In the genomic region with DNA sequence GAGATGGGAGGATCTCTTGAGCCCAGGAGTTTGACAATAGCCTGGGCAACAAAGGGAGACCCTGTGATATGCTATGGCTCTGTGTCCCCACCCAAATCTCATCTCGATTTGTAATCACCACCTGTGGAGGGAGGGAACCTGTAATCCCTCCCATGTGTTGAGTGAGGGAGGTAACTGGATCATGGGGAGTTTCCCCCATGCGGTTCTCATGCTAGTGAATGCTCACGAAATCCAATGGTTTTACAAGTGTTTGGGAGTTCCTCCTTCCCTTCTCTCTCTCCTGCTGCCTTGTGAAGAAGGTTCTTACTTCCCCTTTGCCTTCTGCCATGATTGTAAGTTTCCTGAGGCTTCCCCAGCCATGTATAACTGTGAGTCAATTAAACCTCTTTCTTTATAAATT, we compare ENCODE assay signal across 27 cellular contexts. TPM values are rescaled to one million over a fixed set of nuclear protein-coding genes. Genes with fewer than 3 reads are reported as not detected.
DNase-seq lines count a peak whose midpoint lies in the region; ATAC-seq, FAIRE-seq and TF ChIP-seq lines count a peak whose summit lies in the region.
"Had no signal": no experiment of that assay in that cellular context is flagged by ENCODE, and none has a peak within 500 bp of the region (broad histone marks: within the 10 kb centered on the region; RNA-seq: fewer than 3 reads in every experiment).

No MANE protein-coding gene starts in this region.

- in situ Hi-C loops in GM12878 (cut with MboI): no loop called here

- no peaks in the 10 kb centered on the region; the same call in 2 of the 3 replicates for H3K36me3 Mint-ChIP-seq in GM23338 (ENCODE audit: low read depth)
- H3K36me3 Mint-ChIP-seq in neural crest cell (ENCODE audit: low read depth): no peaks in the 10 kb centered on the region
- H3K36me3 Mint-ChIP-seq: activated naive CD4-positive, alpha-beta T cell treated with anti-CD3 and anti-CD28 coated beads, Interleukin-2, amount 50 U/mL, for 24 hours had no signal

- H3K9me2 ChIP-seq in GM23338 (ENCODE audit: insufficient read depth): no peaks in the 10 kb centered on the region

- no peak overlapping the region for H2AFZ ChIP-seq in GM23338
- H2AFZ ChIP-seq in GM12878 (ENCODE audit: control insufficient read depth, low read depth, low read length): no peak overlapping the region
- H2AFZ ChIP-seq in osteoblast (ENCODE audit: low read length): no peak overlapping the region

- ATAC-seq in GM23338 (no peak), GM12878 (no peak)
- ATAC-seq in activated CD4-positive, CD25-positive, alpha-beta regulatory T cell treated with anti-CD3 and anti-CD28 coated beads, Interleukin-2, amount 50 U/mL, for 24 hours: no peak

- H3K36me3 ChIP-seq in GM23338 (ENCODE audit: insufficient read depth): no peaks in the 10 kb centered on the region
- no peaks in the 10 kb centered on the region for H3K36me3 ChIP-seq in GM12878 (ENCODE audit: control insufficient read depth in 2 of 2, insufficient read depth in 2 of 2, low read length in 1 of 2)
- H3K36me3 ChIP-seq in osteoblast (ENCODE audit: insufficient read depth, low read length): no peaks in the 10 kb centered on the region
- H3K36me3 ChIP-seq: tibial artery had no signal

- H4K20me1 ChIP-seq in GM23338 (replicated peaks; ENCODE audit: insufficient read depth) (peaks cover 14% of the 10 kb centered on the region; the same call in 1 of the 2 replicates), GM12878 (ENCODE audit: control insufficient read depth, insufficient read depth) (no peaks in the 10 kb centered on the region), osteoblast (ENCODE audit: insufficient read depth, low read length) (peaks cover 45% of the 10 kb centered on the region)

- CTCF ChIA-PET in GM12878 (lab: Yijun Ruan, JAX): interaction anchor here (1.7 to 2.8 kb wide), 2 partner anchors 26 to 139 kb away, joined by 5 to 12 read pairs; a partner anchor contains a TSS

- TSS peak; percentile 33 for BruUV-seq in GM12878 (replicated peaks; lab: Mats Ljungman, UMichigan)

- no peak for FAIRE-seq in GM12878 (lab: Jason Lieb, UNC)
- FAIRE-seq: G401.6 had no signal

- TF ChIP-seq CTCF in GM23338 (conservative IDR thresholded peaks at IDR 0.05; ENCODE audit: low read depth in 2 of 2) (no peak), GM12878 (IDR thresholded peaks at IDR 0.05 in 2 of 3, conservative IDR thresholded peaks at IDR 0.05 in 1 of 3; ENCODE audit: control insufficient read depth in 2 of 3, extremely low read depth in 1 of 3, insufficient read depth in 1 of 3, low read depth in 3 of 3, low read length in 3 of 3) (no peak), neural crest cell (conservative IDR thresholded peaks at IDR 0.05) (no peak), osteoblast (IDR thresholded peaks at IDR 0.05; ENCODE audit: extremely low read depth, low read depth, low read length) (no peak)

- H3K4me2 ChIP-seq in GM23338: no peak overlapping the region
- H3K4me2 ChIP-seq in GM12878 (ENCODE audit: control insufficient read depth, insufficient read depth): peak overlapping the region; percentile 42
- H3K4me2 ChIP-seq in osteoblast (ENCODE audit: insufficient read depth, low read length): no peak overlapping the region

- H3K4me3 Mint-ChIP-seq in GM23338 (no peak overlapping the region), neural crest cell (peak overlapping the region; percentile 65)
- H3K4me3 Mint-ChIP-seq: activated CD4-positive, alpha-beta T cell treated with anti-CD3 and anti-CD28 coated beads, Interleukin-2, amount 10 ng/mL, durations not matched to agents 24 days and 14 days; activated naive CD4-positive, alpha-beta T cell treated with anti-CD3 and anti-CD28 coated beads, Interleukin-2, amount 50 U/mL, for 24 hours; activated T-helper 1 cell treated with anti-CD3 and anti-CD28 coated beads, Interleukin-12 subunit alpha, Interleukin-12 subunit beta, Interleukin-2, Interleukin-4 antibody, amounts not matched to agents 30 ng/mL and 10 ng/mL and 1 ng/mL, durations not matched to agents 14 hours and 24 hours and 36 hours; CD4-positive, alpha-beta T cell; stimulated activated naive CD8-positive, alpha-beta T cell treated with anti-CD3 and anti-CD28 coated beads, Interleukin-15, Interleukin-2, amounts not matched to agents 100 ng/mL and 50 ng/mL, for 24 hours had no signal

- TF ChIP-seq EP300 in GM12878 (IDR thresholded peaks at IDR 0.05; ENCODE audit: borderline replicate concordance in 1 of 2, control insufficient read depth in 1 of 2, low read depth in 2 of 2, low read length in 2 of 2): no peak

- H3K27ac ChIP-seq in GM23338 (ENCODE audit: low read depth): no peak overlapping the region
- no peak overlapping the region for H3K27ac ChIP-seq in GM12878 (ENCODE audit: control insufficient read depth, insufficient read depth)
- no peak overlapping the region for H3K27ac ChIP-seq in osteoblast (ENCODE audit: low read depth, low read length)
- H3K27ac ChIP-seq: tibial artery had no signal

- H3K9me3 Mint-ChIP-seq in GM23338: no peaks in the 10 kb centered on the region; the same call in 2 of the 3 replicates
- H3K9me3 Mint-ChIP-seq in neural crest cell: no peaks in the 10 kb centered on the region
- H3K9me3 Mint-ChIP-seq: activated CD4-positive, alpha-beta T cell treated with anti-CD3 and anti-CD28 coated beads, Interleukin-2, amount 10 ng/mL, durations not matched to agents 24 days and 14 days; activated naive CD4-positive, alpha-beta T cell treated with anti-CD3 and anti-CD28 coated beads, Interleukin-2, amount 50 U/mL, for 24 hours; activated T-helper 1 cell treated with anti-CD3 and anti-CD28 coated beads, Interleukin-12 subunit alpha, Interleukin-12 subunit beta, Interleukin-2, Interleukin-4 antibody, amounts not matched to agents 30 ng/mL and 10 ng/mL and 1 ng/mL, durations not matched to agents 14 hours and 24 hours and 36 hours; CD4-positive, alpha-beta T cell; stimulated activated naive CD8-positive, alpha-beta T cell treated with anti-CD3 and anti-CD28 coated beads, Interleukin-15, Interleukin-2, amounts not matched to agents 100 ng/mL and 50 ng/mL, for 24 hours had no signal

- H3K4me1 ChIP-seq in GM23338 (ENCODE audit: insufficient read depth): peaks cover 28% of the 10 kb centered on the region
- H3K4me1 ChIP-seq in GM12878 (ENCODE audit: control insufficient read depth, insufficient read depth, low read length): peaks cover 2% of the 10 kb centered on the region
- H3K4me1 ChIP-seq in osteoblast (ENCODE audit: insufficient read depth, low read length): peaks cover 24% of the 10 kb centered on the region

- no peak for TF ChIP-seq RAD21 in GM12878 (IDR thresholded peaks at IDR 0.05; ENCODE audit: insufficient read depth, low read depth, low read length)

- intact Hi-C loops in GM12878 (cut with micrococcal nuclease; ENCODE audit: unreplicated experiment): no loop called here

- POLR2A ChIA-PET in GM12878 (lab: Charles Lee): interaction anchor here (0.7 to 1.2 kb wide), 2 partner anchors 152 to 204 kb away, joined by 3 to 4 read pairs; a partner anchor contains a TSS

- H3K4me1 Mint-ChIP-seq in GM23338 (peaks cover 31% of the 10 kb centered on the region), neural crest cell (peaks cover 37% of the 10 kb centered on the region)

- SMC1A ChIA-PET in GM12878 (lab: Charles Lee; ENCODE audit: uncharacterized antibody, unreplicated experiment): interaction anchor here (0.6 to 3.7 kb wide), 3 partner anchors 47 to 88 kb away, joined by 3 to 15 read pairs (median 7); no protein-coding TSS in a partner anchor

- H3K27me3 ChIP-seq in GM23338 (ENCODE audit: insufficient read depth) (no peaks in the 10 kb centered on the region), GM12878 (replicated peaks in 1 of 2; ENCODE audit: control insufficient read depth in 2 of 2, insufficient read depth in 2 of 2, low read length in 1 of 2) (no peaks in the 10 kb centered on the region), osteoblast (ENCODE audit: insufficient read depth, low read length) (no peaks in the 10 kb centered on the region)
- H3K27me3 ChIP-seq: tibial artery had no signal

- WGBS in GM12878 (ENCODE audit: insufficient coverage, insufficient replicate concordance, low lambda C conversion rate, missing lambda C conversion rate): 100% methylated on average over 3 of the region's 3 CpGs

- H3K9ac ChIP-seq in GM12878 (ENCODE audit: control insufficient read depth, insufficient read depth, low read length): no peak overlapping the region

- peaks cover 76% of the 10 kb centered on the region for H3K79me2 ChIP-seq in GM23338 (replicated peaks; ENCODE audit: insufficient read depth)
- H3K79me2 ChIP-seq in GM12878 (ENCODE audit: control insufficient read depth, insufficient read depth, low read length): peaks cover 88% of the 10 kb centered on the region
- H3K79me2 ChIP-seq in osteoblast (ENCODE audit: insufficient read depth, low read length): peaks cover 82% of the 10 kb centered on the region

- no peak for TF ChIP-seq POLR2A in GM12878 (IDR thresholded peaks at IDR 0.05; ENCODE audit: low read depth, low read length)

- H3K9me3 ChIP-seq in GM12878 (replicated peaks; ENCODE audit: control insufficient read depth, insufficient read depth, low read length) (peaks cover 3% of the 10 kb centered on the region; the same call in 2 of the 3 replicates), osteoblast (ENCODE audit: low read depth, low read length) (no peaks in the 10 kb centered on the region)
- H3K9me3 ChIP-seq: tibial artery had no signal

- 0 out of 2 replicates have a peak, but pooled peaks cover 3% of the 10 kb centered on the region for H3F3A ChIP-seq in GM23338 (replicated peaks; ENCODE audit: low read depth)

- peaks cover 4% of the 10 kb centered on the region for H3K27me3 Mint-ChIP-seq in GM23338 (ENCODE audit: insufficient read depth, low read depth, poor library complexity)
- H3K27me3 Mint-ChIP-seq in neural crest cell (ENCODE audit: low read depth): no peaks in the 10 kb centered on the region
- H3K27me3 Mint-ChIP-seq: activated CD4-positive, alpha-beta T cell treated with anti-CD3 and anti-CD28 coated beads, Interleukin-2, amount 10 ng/mL, durations not matched to agents 24 days and 14 days; activated naive CD4-positive, alpha-beta T cell treated with anti-CD3 and anti-CD28 coated beads, Interleukin-2, amount 50 U/mL, for 24 hours; CD4-positive, alpha-beta T cell; stimulated activated naive CD8-positive, alpha-beta T cell treated with anti-CD3 and anti-CD28 coated beads, Interleukin-15, Interleukin-2, amounts not matched to agents 100 ng/mL and 50 ng/mL, for 24 hours had no signal

- DNase-seq in GM23338 (ENCODE audit: low spot score) (peak; percentile 8), MV-4-11 (lab: John Stamatoyannopoulos, UW) (peak; percentile 52), GM12878 (ENCODE audit: low read depth, low spot score) (no peak), neural crest cell (ENCODE audit: low read depth, low spot score) (no peak), NCI-H446 (lab: John Stamatoyannopoulos, UW) (no peak), osteoblast (ENCODE audit: insufficient read length, low spot score, missing footprints) (no peak)
- no peak for DNase-seq in activated CD8-positive, alpha-beta memory T cell treated with anti-CD3 and anti-CD28 coated beads, Interleukin-2, amount 50 U/mL, for 4 hours
- DNase-seq: activated CD4-positive, alpha-beta T cell treated with anti-CD3 and anti-CD28 coated beads, Interleukin-2, amount 10 ng/mL, durations not matched to agents 24 days and 14 days; anterior cingulate cortex; CD4-positive, alpha-beta T cell; central memory CD4-positive, alpha-beta T cell; foreskin fibroblast; HCEC 1CT; hippocampal formation; NCI-H1417; NCI-H2171; NCI-H526; occipital lobe; stimulated activated CD4-positive, alpha-beta T cell treated with anti-CD3 and anti-CD28 coated beads, Interleukin-4, amount 100 ng/mL, for 24 hours; T-helper 1 cell; tibial artery had no signal

- H3K4me3 ChIP-seq in GM23338 (no peak overlapping the region), GM12878 (no peak overlapping the region; the same call in 1 of the 2 replicates), osteoblast (ENCODE audit: insufficient read depth, low read length) (no peak overlapping the region)
- H3K4me3 ChIP-seq: lung, tibial artery had no signal

- H3K27ac Mint-ChIP-seq in GM23338: no peak overlapping the region
- no peak overlapping the region for H3K27ac Mint-ChIP-seq in neural crest cell (ENCODE audit: unreplicated experiment)
- H3K27ac Mint-ChIP-seq: activated CD4-positive, alpha-beta T cell treated with anti-CD3 and anti-CD28 coated beads, Interleukin-2, amount 10 ng/mL, durations not matched to agents 24 days and 14 days; activated naive CD4-positive, alpha-beta T cell treated with anti-CD3 and anti-CD28 coated beads, Interleukin-2, amount 50 U/mL, for 24 hours; activated T-helper 1 cell treated with anti-CD3 and anti-CD28 coated beads, Interleukin-12 subunit alpha, Interleukin-12 subunit beta, Interleukin-2, Interleukin-4 antibody, amounts not matched to agents 30 ng/mL and 10 ng/mL and 1 ng/mL, durations not matched to agents 14 hours and 24 hours and 36 hours; CD4-positive, alpha-beta T cell; stimulated activated naive CD8-positive, alpha-beta T cell treated with anti-CD3 and anti-CD28 coated beads, Interleukin-15, Interleukin-2, amounts not matched to agents 100 ng/mL and 50 ng/mL, for 24 hours had no signal

- RAD21 ChIA-PET in GM12878 (lab: Charles Lee; ENCODE audit: unreplicated experiment): no interaction called here

RNA-seq across cellular contexts. Expression of a gene that starts 3.4 kb away (rescaled TPM):
- total RNA-seq in GM23338 (2014; rRNA removed; shearing (Covaris generic)): 31.1 and 32.5 TPM in 2 replicates
- polyA plus RNA-seq in GM23338 (2016; fragmentation: Nextera tagmentation; extraction: Ambion mirVana): 11.5 and 12.1 TPM in 2 replicates
- 32.2 and 32.9 TPM in 2 replicates for total RNA-seq in GM12878 (2013; cell fraction: nucleolus; rRNA removed)
- total RNA-seq in GM12878 (2014; rRNA removed): 27.3 and 32.4 TPM in 2 replicates
- 32.1 and 32.3 TPM in 2 replicates for total RNA-seq in GM12878 (2014; rRNA removed; fragmentation: Illumina TruSeq; extraction: Trizol)
- 27.8 and 28.5 TPM in 2 replicates for total RNA-seq in GM12878 (2021)
- polyA plus RNA-seq in GM12878 (2011; ENCODE audit: low read depth): 4.2 TPM
- 17.9 and 20.9 TPM in 2 replicates for polyA plus RNA-seq in GM12878 (2011; rRNA removed)
- polyA plus RNA-seq in GM12878 (2011; cell fraction: cytosol; rRNA removed): 10.5 and 11.0 TPM in 2 replicates
- 8.2 and 10.1 TPM in 2 replicates for polyA plus RNA-seq in GM12878 (2011; cell fraction: nucleus; rRNA removed)
- polyA plus RNA-seq in GM12878 (2012): 4.6 and 5.9 TPM in 2 replicates
- 28.5 and 34.7 TPM in 2 replicates for polyA plus RNA-seq in GM12878 (2014; fragmentation: Illumina TruSeq; extraction: Trizol)
- polyA plus RNA-seq in GM12878 (2014; fragmentation: Nextera tagmentation; extraction: Ambion mirVana): 10 to 100 TPM in 1 of 2 experiments, 1 to 10 TPM in 1; 2.4 to 23.6 TPM
- 25.8 and 27.6 TPM in 2 replicates for polyA plus RNA-seq in GM12878 (2014; rRNA removed)
- polyA plus RNA-seq in GM12878 (2016; fragmentation: Nextera tagmentation; extraction: Ambion mirVana): 10 to 100 TPM; 13.8 to 14.2 TPM
- 22.7 and 22.9 TPM in 2 replicates for polyA minus RNA-seq in GM12878 (2011; rRNA and poly(A)+ RNA removed)
- 8.3 and 10.4 TPM in 2 replicates for polyA minus RNA-seq in GM12878 (2011; cell fraction: cytosol; rRNA and poly(A)+ RNA removed)
- polyA minus RNA-seq in GM12878 (2011; cell fraction: nucleus; rRNA and poly(A)+ RNA removed): 3.4 and 5.5 TPM in 2 replicates
- total RNA-seq in neural crest cell: 47.5 and 50.0 TPM in 2 replicates
- total RNA-seq in osteoblast: 37.6 and 42.4 TPM in 2 replicates

RNA-seq across cellular contexts. Expression of a gene that starts 36.8 kb away (rescaled TPM):
- 1,675 and 2,175 TPM in 2 replicates for total RNA-seq in GM23338 (2014; rRNA removed; shearing (Covaris generic))
- polyA plus RNA-seq in GM23338 (2016; fragmentation: Nextera tagmentation; extraction: Ambion mirVana) (1,755 and 1,834 TPM in 2 replicates), GM12878 (2011; rRNA removed) (2,575 and 3,799 TPM in 2 replicates), GM12878 (2014; fragmentation: Illumina TruSeq; extraction: Trizol) (3,495 and 3,970 TPM in 2 replicates), GM12878 (2014; fragmentation: Nextera tagmentation; extraction: Ambion mirVana) (1,000 to 10,000 TPM; 2,067 to 2,394 TPM), GM12878 (2014; rRNA removed) (3,767 and 4,060 TPM in 2 replicates), GM12878 (2016; fragmentation: Nextera tagmentation; extraction: Ambion mirVana) (1,000 to 10,000 TPM; 1,546 to 1,554 TPM)
- total RNA-seq in GM12878 (2013; cell fraction: nucleolus; rRNA removed): 360 and 401 TPM in 2 replicates
- total RNA-seq in GM12878 (2014; rRNA removed) (3,265 and 3,625 TPM in 2 replicates), GM12878 (2014; rRNA removed; fragmentation: Illumina TruSeq; extraction: Trizol) (3,150 and 3,233 TPM in 2 replicates), GM12878 (2021) (2,325 and 2,481 TPM in 2 replicates), neural crest cell (1,626 and 1,641 TPM in 2 replicates), osteoblast (1,993 and 2,228 TPM in 2 replicates)
- 8,423 TPM for polyA plus RNA-seq in GM12878 (2011; ENCODE audit: low read depth)
- 6,646 and 9,086 TPM in 2 replicates for polyA plus RNA-seq in GM12878 (2011; cell fraction: cytosol; rRNA removed)
- 1,492 and 1,706 TPM in 2 replicates for polyA plus RNA-seq in GM12878 (2011; cell fraction: nucleus; rRNA removed)
- 3,794 and 4,086 TPM in 2 replicates for polyA plus RNA-seq in GM12878 (2012)
- 1,866 and 2,585 TPM in 2 replicates for polyA minus RNA-seq in GM12878 (2011; rRNA and poly(A)+ RNA removed)
- polyA minus RNA-seq in GM12878 (2011; cell fraction: cytosol; rRNA and poly(A)+ RNA removed): 439 and 466 TPM in 2 replicates
- 136 and 165 TPM in 2 replicates for polyA minus RNA-seq in GM12878 (2011; cell fraction: nucleus; rRNA and poly(A)+ RNA removed)

Comparison
In these comparisons a context has a peak if more than half of its experiments do, and no peak if none do; other contexts are left out.
1. DNase-seq: peak in GM23338 (single experiment) and MV-4-11 (single experiment); none in GM12878 (single experiment), neural crest cell (single experiment), activated CD8-positive, alpha-beta memory T cell treated with anti-CD3 and anti-CD28 coated beads, Interleukin-2, amount 50 U/mL, for 4 hours (single experiment), NCI-H446 (0 of 2) and osteoblast (single experiment).